Comparison of ENCODE assay signal across 1 cellular context in the genomic region with DNA sequence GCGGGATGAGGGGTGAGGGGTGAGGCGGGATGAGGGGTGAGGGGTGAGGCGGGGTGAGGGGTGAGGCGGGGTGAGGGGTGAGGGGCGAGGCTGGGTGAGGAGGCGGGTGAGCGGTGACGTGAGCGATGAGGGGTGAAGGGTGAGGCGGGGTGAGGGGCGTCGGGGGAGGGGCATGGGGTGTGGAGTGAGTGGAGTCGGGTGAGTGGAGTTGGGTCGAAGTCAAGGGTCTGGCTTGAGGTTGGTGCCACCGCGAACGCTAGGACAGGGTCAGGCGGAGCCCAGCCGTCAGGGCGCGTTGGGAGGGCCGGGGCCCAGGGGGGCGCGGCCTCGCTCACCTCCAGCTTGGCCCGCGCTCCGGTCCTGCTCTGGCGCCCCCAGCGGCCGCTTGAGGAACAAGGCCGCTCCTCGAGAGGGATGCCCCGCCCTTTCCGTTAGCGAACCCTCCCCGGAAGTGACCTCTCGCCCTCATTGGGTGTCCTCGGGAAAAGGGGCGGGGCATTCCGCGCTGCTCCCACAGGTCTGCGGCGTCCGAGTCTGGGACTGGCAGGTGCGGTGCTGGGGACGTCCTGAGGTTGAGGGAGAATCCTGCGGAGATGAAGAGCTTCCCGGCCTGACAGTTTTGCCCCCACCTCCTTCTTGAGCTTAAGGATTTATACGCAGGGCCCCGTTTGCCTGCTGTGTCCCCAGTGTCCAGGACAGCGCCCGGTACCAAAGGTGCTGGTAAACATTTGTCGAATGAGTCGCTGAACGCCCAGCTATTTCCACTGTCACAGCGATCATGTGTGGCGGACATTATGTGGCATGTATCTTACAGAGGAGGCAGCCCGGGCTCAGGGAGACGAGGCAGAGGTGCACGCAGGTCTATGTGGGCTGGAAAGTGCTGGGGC.
TF ChIP-seq lines count a peak whose summit lies in the region.

A gene with protein sequence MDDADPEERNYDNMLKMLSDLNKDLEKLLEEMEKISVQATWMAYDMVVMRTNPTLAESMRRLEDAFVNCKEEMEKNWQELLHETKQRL (minus strand): TSS at position 397 of the 887 bp plus-strand sequence. CDS start 6,514 bp downstream, outside the sequence.

TF ChIP-seq in HCT116, 20 proteins besides CTCF, POLR2A, EP300 and RAD21 (continued from another document):
- TF ChIP-seq, protein P1, sequence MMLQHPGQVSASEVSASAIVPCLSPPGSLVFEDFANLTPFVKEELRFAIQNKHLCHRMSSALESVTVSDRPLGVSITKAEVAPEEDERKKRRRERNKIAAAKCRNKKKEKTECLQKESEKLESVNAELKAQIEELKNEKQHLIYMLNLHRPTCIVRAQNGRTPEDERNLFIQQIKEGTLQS (IDR thresholded peaks at IDR 0.05), result no peak
- no peak for TF ChIP-seq YY1 (IDR thresholded peaks at IDR 0.05; ENCODE audit: extremely low read depth, insufficient replicate concordance, low read depth, low read length)
- TF ChIP-seq ZBTB33 (IDR thresholded peaks at IDR 0.05; ENCODE audit: extremely low read depth, insufficient replicate concordance, low read length), result no peak
- no peak for TF ChIP-seq ZFX (IDR thresholded peaks at IDR 0.05)
- TF ChIP-seq SIN3A (IDR thresholded peaks at IDR 0.05; ENCODE audit: low read depth), result peak; percentile 57; the same call in 1 of the 2 replicates
